Comparison of ENCODE assay signal across 19 cellular contexts in the genomic region with DNA sequence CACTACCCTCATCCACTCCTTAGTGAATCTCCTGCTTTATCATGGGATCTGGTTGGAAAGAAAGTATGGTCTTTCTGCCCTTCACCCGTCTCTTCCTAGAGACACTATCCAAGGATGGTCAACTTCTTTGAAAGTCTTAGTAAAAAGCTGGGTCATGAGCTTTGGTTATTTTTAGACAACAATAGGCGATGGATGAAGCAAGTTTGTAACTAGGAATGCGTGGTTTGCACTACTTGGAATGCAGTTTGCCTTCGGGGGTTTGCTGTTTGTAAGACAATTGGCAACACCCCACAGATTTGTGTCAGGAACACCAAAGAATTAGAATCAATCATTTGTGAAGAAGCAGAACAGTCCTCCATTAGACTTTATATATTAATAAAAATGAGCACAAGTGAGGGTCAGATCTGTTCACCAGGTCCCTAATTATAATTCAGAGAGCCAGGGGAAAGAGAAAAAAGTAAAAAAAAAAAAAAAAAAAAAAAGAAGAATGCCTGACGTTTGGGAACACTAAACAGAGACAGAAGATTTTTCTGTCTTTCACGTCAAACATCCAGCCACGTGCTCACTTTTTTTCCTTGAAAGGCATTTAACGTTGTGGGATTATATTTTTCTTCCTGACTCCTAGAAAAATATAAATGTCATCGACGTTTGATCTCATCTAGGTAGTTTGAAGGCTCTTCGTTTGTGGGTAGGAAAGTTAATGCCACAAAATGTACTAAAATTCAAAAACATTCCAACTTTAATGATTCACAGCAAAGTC.
DNase-seq lines count a peak whose midpoint lies in the region; ATAC-seq and TF ChIP-seq lines count a peak whose summit lies in the region.
"Had no signal": no experiment of that assay in that cellular context is flagged by ENCODE, and none has a peak within 500 bp of the region (broad histone marks: within the 10 kb centered on the region; RNA-seq: fewer than 3 reads in every experiment).

No MANE protein-coding gene starts in this region.

- DNase-seq in EH (ENCODE audit: low read depth) (peak; percentile 47), RWPE2 (ENCODE audit: low spot score) (no peak), epithelial cell of esophagus (ENCODE audit: low read depth) (peak; percentile 81)
- DNase-seq: activated naive CD8-positive, alpha-beta T cell treated with anti-CD3 and anti-CD28 coated beads for 36 hours; activated T-cell treated with anti-CD3 and anti-CD28 coated beads, Interleukin-2, amount 50 U/mL, for 4 hours; erythroblast; hypothalamus; left lung; NCI-H2029 treated with DMSO at 0.1 percent for 48 hours; NCI-H748 treated with DMSO at 0.1 percent for 48 hours; psoas muscle; T-helper 9 cell had no signal

- H3K36me3 Mint-ChIP-seq in nephron (ENCODE audit: low read depth): no peaks in the 10 kb centered on the region
- H3K36me3 Mint-ChIP-seq: activated naive CD8-positive, alpha-beta T cell treated with anti-CD3 and anti-CD28 coated beads for 36 hours had no signal

- H3K27me3 ChIP-seq in RWPE2 (ENCODE audit: insufficient read depth, poor library complexity, severe bottlenecking): no peaks in the 10 kb centered on the region
- H3K27me3 ChIP-seq: left lung, suprapubic skin had no signal

- H3K4me3 Mint-ChIP-seq in nephron: no peak overlapping the region
- H3K4me3 Mint-ChIP-seq: activated naive CD8-positive, alpha-beta T cell treated with anti-CD3 and anti-CD28 coated beads for 36 hours; activated T-cell treated with anti-CD3 and anti-CD28 coated beads, Interleukin-2, amount 50 U/mL, for 4 hours had no signal

- ATAC-seq in RWPE2 (ENCODE audit: low read depth) (peak; percentile 71), GM21526 (IDR thresholded peaks at IDR 0.05; ENCODE audit: low FRiP score, unreplicated experiment) (no peak), HG02610 (IDR thresholded peaks at IDR 0.05; ENCODE audit: unreplicated experiment) (no peak), GM19463 (IDR thresholded peaks at IDR 0.05; ENCODE audit: unreplicated experiment) (no peak), GM19023 (IDR thresholded peaks at IDR 0.05; ENCODE audit: unreplicated experiment) (no peak)
- ATAC-seq: activated T-cell treated with anti-CD3 and anti-CD28 coated beads, Interleukin-2, amount 50 U/mL, for 4 hours; left lung; psoas muscle; Right ventricle myocardium inferior had no signal

- peaks cover 8% of the 10 kb centered on the region for H3K27me3 Mint-ChIP-seq in nephron (ENCODE audit: low read depth)

- no peaks in the 10 kb centered on the region for H3K36me3 ChIP-seq in RWPE2 (ENCODE audit: low read depth)
- H3K36me3 ChIP-seq: left lung, suprapubic skin had no signal

- H3K9me3 ChIP-seq in RWPE2 (ENCODE audit: severe bottlenecking): no peaks in the 10 kb centered on the region
- H3K9me3 ChIP-seq: left lung, psoas muscle, suprapubic skin had no signal

- H3K4me3 ChIP-seq in RWPE2 (ENCODE audit: severe bottlenecking): no peak overlapping the region
- no peak overlapping the region for H3K4me3 ChIP-seq in epithelial cell of esophagus (ENCODE audit: low read length)
- H3K4me3 ChIP-seq: left lung, psoas muscle, suprapubic skin had no signal

- H3K4me1 Mint-ChIP-seq in nephron: peaks cover 31% of the 10 kb centered on the region
- H3K4me1 Mint-ChIP-seq: activated naive CD8-positive, alpha-beta T cell treated with anti-CD3 and anti-CD28 coated beads for 36 hours had no signal

- peak overlapping the region in 2 of 3 experiments; percentile 24 to 71 for H3K27ac Mint-ChIP-seq in nephron
- H3K27ac Mint-ChIP-seq: activated naive CD8-positive, alpha-beta T cell treated with anti-CD3 and anti-CD28 coated beads for 36 hours had no signal

- H3K4me1 ChIP-seq in RWPE2 (ENCODE audit: insufficient read depth, poor library complexity, severe bottlenecking): no peaks in the 10 kb centered on the region
- H3K4me1 ChIP-seq: left lung, psoas muscle, suprapubic skin had no signal

- H3K9me3 Mint-ChIP-seq in nephron: no peaks in the 10 kb centered on the region
- H3K9me3 Mint-ChIP-seq: activated naive CD8-positive, alpha-beta T cell treated with anti-CD3 and anti-CD28 coated beads for 36 hours; activated T-cell treated with anti-CD3 and anti-CD28 coated beads, Interleukin-2, amount 50 U/mL, for 4 hours had no signal

- TF ChIP-seq CTCF in RWPE2 (IDR thresholded peaks at IDR 0.05; ENCODE audit: poor library complexity, severe bottlenecking) (no peak), epithelial cell of esophagus (IDR thresholded peaks at IDR 0.05; ENCODE audit: insufficient read depth, low read depth, low read length, missing control alignments) (no peak), nephron (IDR thresholded peaks at IDR 0.05; ENCODE audit: unreplicated experiment in 3 of 3) (no peak)

- H3K27ac ChIP-seq in RWPE2 (ENCODE audit: poor library complexity, severe bottlenecking): no peak overlapping the region
- H3K27ac ChIP-seq: left lung, psoas muscle, suprapubic skin had no signal
